9 cellular contexts compared by ENCODE assay signal in genomic region chr12:106149096-106149784, GRCh38. TPM values are rescaled to one million over a fixed set of nuclear protein-coding genes. Genes with fewer than 3 reads are reported as not detected.
DNase-seq lines count a peak whose midpoint lies in the region; ATAC-seq, FAIRE-seq and TF ChIP-seq lines count a peak whose summit lies in the region.
"Had no signal": no experiment of that assay in that cellular context is flagged by ENCODE, and none has a peak within 500 bp of the region (broad histone marks: within the 10 kb centered on the region; RNA-seq: fewer than 3 reads in every experiment).

No MANE protein-coding gene starts in this region.

- no peaks in the 10 kb centered on the region for H3K79me2 ChIP-seq in GM12878 (ENCODE audit: control insufficient read depth, insufficient read depth, low read length)

- H3K9ac ChIP-seq in GM12878 (ENCODE audit: control insufficient read depth, insufficient read depth, low read length): no peak overlapping the region

- CTCF ChIA-PET in GM12878 (lab: Yijun Ruan, JAX): interaction anchor here (0.6 to 3.8 kb wide), 10 partner anchors 8 to 1929 kb away, joined by 3 to 33 read pairs (median 3); no protein-coding TSS in a partner anchor

- TF ChIP-seq POLR2A in GM12878 (IDR thresholded peaks at IDR 0.05; ENCODE audit: low read depth, low read length): no peak

- H3K36me3 ChIP-seq in GM12878 (ENCODE audit: control insufficient read depth in 2 of 2, insufficient read depth in 2 of 2, low read length in 1 of 2): no peaks in the 10 kb centered on the region
- no peaks in the 10 kb centered on the region for H3K36me3 ChIP-seq in lower lobe of right lung
- H3K36me3 ChIP-seq: ovary had no signal

- TF ChIP-seq CTCF in C4-2B (conservative IDR thresholded peaks at IDR 0.05) (peak; percentile 76), GM12878 (IDR thresholded peaks at IDR 0.05 in 2 of 3, conservative IDR thresholded peaks at IDR 0.05 in 1 of 3; ENCODE audit: control insufficient read depth in 2 of 3, extremely low read depth in 1 of 3, insufficient read depth in 1 of 3, low read depth in 3 of 3, low read length in 3 of 3) (peak; percentile 43 to 51 (median 48); a peak in 5 of 6 replicates), lower lobe of right lung (IDR thresholded peaks at IDR 0.05) (peak; percentile 55)

- no peak for TF ChIP-seq EP300 in GM12878 (IDR thresholded peaks at IDR 0.05; ENCODE audit: borderline replicate concordance in 1 of 2, control insufficient read depth in 1 of 2, low read depth in 2 of 2, low read length in 2 of 2)

- no peaks in the 10 kb centered on the region for H4K20me1 ChIP-seq in GM12878 (ENCODE audit: control insufficient read depth, insufficient read depth)

- RAD21 ChIA-PET in GM12878 (lab: Charles Lee; ENCODE audit: unreplicated experiment): interaction anchor here (1.6 to 2.3 kb wide), 3 partner anchors 13 to 729 kb away, joined by 6 to 10 read pairs (median 7); no protein-coding TSS in a partner anchor

- H3K4me1 ChIP-seq in GM12878 (ENCODE audit: control insufficient read depth, insufficient read depth, low read length) (no peaks in the 10 kb centered on the region), lower lobe of right lung (peaks cover 10% of the 10 kb centered on the region)

- no TSS peak for BruUV-seq in GM12878 (replicated peaks; lab: Mats Ljungman, UMichigan)

- no peaks in the 10 kb centered on the region for H3K9me3 Mint-ChIP-seq in stimulated activated memory B cell treated with anti-CD40 and anti-IgM and Interleukin-4, amounts not matched to agents 10 μg/mL and 1 μg/mL and 100 μg/mL, for 72 hours

- peaks cover 7% of the 10 kb centered on the region for H3K4me1 Mint-ChIP-seq in stimulated activated memory B cell treated with anti-CD40 and anti-IgM and Interleukin-4, amounts not matched to agents 10 μg/mL and 1 μg/mL and 100 μg/mL, for 72 hours

- DNase-seq in KBM-7 (peak; percentile 42), GM12878 (ENCODE audit: low read depth, low spot score) (no peak), lower lobe of right lung (no peak), NCI-H1048 (lab: John Stamatoyannopoulos, UW) (no peak)
- DNase-seq in stimulated activated CD4-positive, alpha-beta T cell treated with anti-CD3 and anti-CD28 coated beads, Interleukin-2, amount 100 ng/mL, for 24 hours: no peak

- H3K4me3 ChIP-seq in GM12878 (no peak overlapping the region), lower lobe of right lung (no peak overlapping the region)
- H3K4me3 ChIP-seq: ovary had no signal

- H3K9me3 ChIP-seq in GM12878 (replicated peaks; ENCODE audit: control insufficient read depth, insufficient read depth, low read length) (no peaks in the 10 kb centered on the region), lower lobe of right lung (no peaks in the 10 kb centered on the region)
- H3K9me3 ChIP-seq: ovary had no signal

- no peak for FAIRE-seq in GM12878 (lab: Jason Lieb, UNC)

- H2AFZ ChIP-seq in GM12878 (ENCODE audit: control insufficient read depth, low read depth, low read length): no peak overlapping the region

- SMC1A ChIA-PET in GM12878 (lab: Charles Lee; ENCODE audit: uncharacterized antibody, unreplicated experiment): interaction anchor here (0.6 to 3.1 kb wide), 9 partner anchors 12 to 729 kb away, joined by 3 to 13 read pairs (median 3); no protein-coding TSS in a partner anchor

- WGBS in GM12878 (ENCODE audit: insufficient coverage, insufficient replicate concordance, low lambda C conversion rate, missing lambda C conversion rate): 37% methylated on average over 10 of the region's 10 CpGs

- H3K4me3 Mint-ChIP-seq in stimulated activated memory B cell treated with anti-CD40 and anti-IgM and Interleukin-4, amounts not matched to agents 10 μg/mL and 1 μg/mL and 100 μg/mL, for 72 hours: no peak overlapping the region

- in situ Hi-C loops in KBM-7 (cut with MboI; ENCODE audit: low pct_unique_long_range_greater_than_20kb, low sequenced_read_pairs): loop anchor here (25.0 kb wide), 1 partner anchor 737 kb away; no protein-coding TSS in a partner anchor
- in situ Hi-C loops in GM12878 (cut with MboI): no loop called here

- peaks cover 23% of the 10 kb centered on the region for H3K27me3 Mint-ChIP-seq in stimulated activated memory B cell treated with anti-CD40 and anti-IgM and Interleukin-4, amounts not matched to agents 10 μg/mL and 1 μg/mL and 100 μg/mL, for 72 hours

- intact Hi-C loops in GM12878 (cut with micrococcal nuclease; ENCODE audit: unreplicated experiment): loop anchor here (1.0 kb wide), 1 partner anchor 729 kb away; no protein-coding TSS in a partner anchor
- intact Hi-C loops in lower lobe of right lung (cut with DNase I): no loop called here

- 0 out of 2 replicates have a peak, but pooled peaks have one; percentile 19 for TF ChIP-seq RAD21 in GM12878 (IDR thresholded peaks at IDR 0.05; ENCODE audit: insufficient read depth, low read depth, low read length)

- POLR2A ChIA-PET in GM12878 (lab: Charles Lee): no interaction called here

- no peak overlapping the region for H3K4me2 ChIP-seq in GM12878 (ENCODE audit: control insufficient read depth, insufficient read depth)

- ATAC-seq in GM12878 (peak; percentile 61), lower lobe of right lung (no peak), HG02973 (IDR thresholded peaks at IDR 0.05; ENCODE audit: unreplicated experiment) (no peak)
- ATAC-seq in stimulated activated memory B cell treated with anti-CD40 and anti-IgM and Interleukin-4, amounts not matched to agents 10 μg/mL and 1 μg/mL and 100 μg/mL, for 72 hours: no peak

- H3K27me3 ChIP-seq in GM12878 (replicated peaks in 1 of 2; ENCODE audit: control insufficient read depth in 2 of 2, insufficient read depth in 2 of 2, low read length in 1 of 2): no peaks in the 10 kb centered on the region; a peak in 2 of 4 replicates
- H3K27me3 ChIP-seq in lower lobe of right lung (ENCODE audit: low read depth): no peaks in the 10 kb centered on the region
- H3K27me3 ChIP-seq: ovary had no signal

- no peak overlapping the region for H3K27ac ChIP-seq in C4-2B
- no peak overlapping the region for H3K27ac ChIP-seq in GM12878 (ENCODE audit: control insufficient read depth, insufficient read depth)
- H3K27ac ChIP-seq in lower lobe of right lung: no peak overlapping the region
- H3K27ac ChIP-seq: ovary had no signal

- H3K27ac Mint-ChIP-seq in stimulated activated memory B cell treated with anti-CD40 and anti-IgM and Interleukin-4, amounts not matched to agents 10 μg/mL and 1 μg/mL and 100 μg/mL, for 72 hours: no peak overlapping the region

- no peaks in the 10 kb centered on the region for H3K36me3 Mint-ChIP-seq in stimulated activated memory B cell treated with anti-CD40 and anti-IgM and Interleukin-4, amounts not matched to agents 10 μg/mL and 1 μg/mL and 100 μg/mL, for 72 hours

TF ChIP-seq in GM12878, 131 proteins besides CTCF, POLR2A, EP300 and RAD21:
- TF ChIP-seq PBX3 (IDR thresholded peaks at IDR 0.05; ENCODE audit: insufficient replicate concordance, low read depth, low read length) (no peak), SPI1 (IDR thresholded peaks at IDR 0.05; ENCODE audit: borderline replicate concordance, insufficient read depth, low read depth, low read length) (peak; percentile 58), SMC3 (IDR thresholded peaks at IDR 0.05; ENCODE audit: borderline replicate concordance, low read length) (peak; percentile 33; the same call in 1 of the 2 replicates)

RNA-seq across cellular contexts. Expression of gene NUAK1, which starts 10.5 kb away (rescaled TPM):
- total RNA-seq in GM12878 (2013; cell fraction: nucleolus; rRNA removed): not detected in 2 replicates
- total RNA-seq in GM12878 (2014; rRNA removed) (0.11 and 0.76 TPM in 2 replicates), GM12878 (2014; rRNA removed; fragmentation: Illumina TruSeq; extraction: Trizol) (0.09 and 0.23 TPM in 2 replicates), GM12878 (2021) (0.08 and 0.27 TPM in 2 replicates), lower lobe of right lung (17.5 TPM)
- not detected for polyA plus RNA-seq in GM12878 (2011; ENCODE audit: low read depth)
- polyA plus RNA-seq in GM12878 (2011; rRNA removed) (0.42 and 0.46 TPM in 2 replicates), GM12878 (2014; fragmentation: Illumina TruSeq; extraction: Trizol) (0.06 TPM in 1 of 2 replicates, not detected in the other), GM12878 (2014; fragmentation: Nextera tagmentation; extraction: Ambion mirVana) (under 1 TPM; 0.03 to 0.04 TPM), GM12878 (2014; rRNA removed) (0.05 and 0.08 TPM in 2 replicates), GM12878 (2016; fragmentation: Nextera tagmentation; extraction: Ambion mirVana) (not detected)
- polyA plus RNA-seq in GM12878 (2011; cell fraction: cytosol; rRNA removed): 0.37 and 0.43 TPM in 2 replicates
- 0.42 and 0.48 TPM in 2 replicates for polyA plus RNA-seq in GM12878 (2011; cell fraction: nucleus; rRNA removed)
- not detected in 2 replicates for polyA plus RNA-seq in GM12878 (2012)
- polyA minus RNA-seq in GM12878 (2011; rRNA and poly(A)+ RNA removed): 0.80 and 0.88 TPM in 2 replicates
- polyA minus RNA-seq in GM12878 (2011; cell fraction: cytosol; rRNA and poly(A)+ RNA removed): 0.27 and 1.2 TPM in 2 replicates
- 0.48 and 0.60 TPM in 2 replicates for polyA minus RNA-seq in GM12878 (2011; cell fraction: nucleus; rRNA and poly(A)+ RNA removed)

Comparison
In these comparisons a context has a peak if more than half of its experiments do, and no peak if none do; other contexts are left out.
1. RNA of gene NUAK1, which starts 10.5 kb away (total RNA-seq): 17.5 TPM in lower lobe of right lung (single experiment); 0.08 to 0.76 TPM in GM12878; every median in the first group is over 10 times any median in the second.
2. Peak in every context shown above with its lines, with median percentiles within 50 percentile points of each other: CTCF ChIP-seq.